ENCODE assay signal across 24 cellular contexts in genomic region chr1:177368255-177368654, GRCh38.
DNase-seq lines count a peak whose midpoint lies in the region; ATAC-seq, FAIRE-seq and TF ChIP-seq lines count a peak whose summit lies in the region.
"Had no signal": no experiment of that assay in that cellular context is flagged by ENCODE, and none has a peak within 500 bp of the region (broad histone marks: within the 10 kb centered on the region; RNA-seq: fewer than 3 reads in every experiment).

No MANE protein-coding gene starts in this region.

- no peak overlapping the region for H3K9ac ChIP-seq in keratinocyte (ENCODE audit: control insufficient read depth, extremely low read depth, insufficient read depth, low read length)

- no peak overlapping the region for H3K27ac ChIP-seq in RWPE2 (ENCODE audit: poor library complexity, severe bottlenecking)
- H3K27ac ChIP-seq in keratinocyte (ENCODE audit: control insufficient read depth, insufficient read depth, low read length) = no peak overlapping the region
- H3K27ac ChIP-seq: epithelial cell of prostate, HL-60, ovary, right atrium auricular region, SJSA1 had no signal

- no peaks in the 10 kb centered on the region for H3K79me2 ChIP-seq in keratinocyte (ENCODE audit: control insufficient read depth, insufficient read depth, low read length)

- H4K20me1 ChIP-seq in keratinocyte (ENCODE audit: control insufficient read depth, extremely low read depth, insufficient read depth, low read length) = no peaks in the 10 kb centered on the region

- H3K9me1 ChIP-seq in keratinocyte (ENCODE audit: control insufficient read depth, extremely low read depth, insufficient read depth, low read length) = no peaks in the 10 kb centered on the region

- no peaks in the 10 kb centered on the region for H3K9me3 ChIP-seq in RWPE2 (ENCODE audit: severe bottlenecking)
- H3K9me3 ChIP-seq in keratinocyte (ENCODE audit: control insufficient read depth, low read depth, low read length) = no peaks in the 10 kb centered on the region
- H3K9me3 ChIP-seq: ovary, right atrium auricular region, SJSA1 had no signal

- DNase-seq in EL (peak; percentile 2), HCEC 1CT (peak; percentile 60), RWPE2 (ENCODE audit: low spot score) (no peak), keratinocyte (ENCODE audit: low read depth, low spot score) (no peak), NCI-H2107 treated with DMSO at 0.1 percent for 48 hours (lab: John Stamatoyannopoulos, UW; ENCODE audit: unreplicated experiment) (no peak), NCI-H2107 (lab: John Stamatoyannopoulos, UW) (no peak), GM19238 (ENCODE audit: insufficient read length, low spot score) (no peak)
- DNase-seq: activated CD4-positive, alpha-beta memory T cell treated with anti-CD3 and anti-CD28 coated beads for 36 hours; activated naive CD4-positive, alpha-beta T cell; amygdala; caudate nucleus; COR-L47; H7; left colon; naive thymus-derived CD8-positive, alpha-beta T cell; NCI-H1436; ovary; PC-3; T-helper 2 cell had no signal

- no peak overlapping the region for H3K4me2 ChIP-seq in keratinocyte (ENCODE audit: control insufficient read depth, extremely low read depth, insufficient read depth, low read depth, low read length)

- H3K4me3 ChIP-seq in RWPE2 (ENCODE audit: severe bottlenecking) (no peak overlapping the region), keratinocyte (ENCODE audit: control insufficient read depth in 2 of 3, extremely low read depth in 1 of 3, insufficient read depth in 2 of 3, low read depth in 1 of 3, low read length in 3 of 3) (no peak overlapping the region)
- H3K4me3 ChIP-seq: ovary, right atrium auricular region, SJSA1 had no signal

- H3K27me3 ChIP-seq in RWPE2 (ENCODE audit: insufficient read depth, poor library complexity, severe bottlenecking) (no peaks in the 10 kb centered on the region), keratinocyte (ENCODE audit: control insufficient read depth, extremely low read depth, insufficient read depth, low read length) (no peaks in the 10 kb centered on the region)
- H3K27me3 ChIP-seq: ovary, right atrium auricular region, SJSA1 had no signal

- ATAC-seq in RWPE2 (ENCODE audit: low read depth) = peak; percentile 57; the same call in 2 of the 3 replicates
- ATAC-seq in GM19463 (IDR thresholded peaks at IDR 0.05; ENCODE audit: unreplicated experiment) = no peak
- ATAC-seq: left colon; naive thymus-derived CD8-positive, alpha-beta T cell; PC-3 had no signal

- H3K4me1 ChIP-seq in RWPE2 (ENCODE audit: insufficient read depth, poor library complexity, severe bottlenecking) (no peaks in the 10 kb centered on the region), keratinocyte (ENCODE audit: control insufficient read depth, extremely low read depth, insufficient read depth, low read length) (no peaks in the 10 kb centered on the region)
- H3K4me1 ChIP-seq: right atrium auricular region, SJSA1 had no signal

- dilution Hi-C loops in keratinocyte (cut with MboI; ENCODE audit: extremely low pct_ligation_motif_present, low sequenced_read_pairs) = no loop called here

- no peaks in the 10 kb centered on the region for H3K36me3 ChIP-seq in RWPE2 (ENCODE audit: low read depth)
- H3K36me3 ChIP-seq in keratinocyte (ENCODE audit: control insufficient read depth in 2 of 2, extremely low read depth in 1 of 2, insufficient read depth in 2 of 2, low read length in 2 of 2) = no peaks in the 10 kb centered on the region
- H3K36me3 ChIP-seq: ovary, right atrium auricular region, SJSA1 had no signal

- FAIRE-seq in keratinocyte (lab: Jason Lieb, UNC) = peak; percentile 79

- TF ChIP-seq CTCF in RWPE2 (IDR thresholded peaks at IDR 0.05; ENCODE audit: poor library complexity, severe bottlenecking) (no peak), keratinocyte (optimal IDR thresholded peaks at IDR 0.05 in 1 of 3, IDR thresholded peaks at IDR 0.05 in 1 of 3, conservative IDR thresholded peaks at IDR 0.05 in 1 of 3; ENCODE audit: extremely low read depth in 1 of 3, insufficient read depth in 2 of 3, low read length in 3 of 3) (no peak)

- no peak overlapping the region for H2AFZ ChIP-seq in keratinocyte (ENCODE audit: control insufficient read depth, low read length)

Comparison
In these comparisons a context has a peak if more than half of its experiments do, and no peak if none do; other contexts are left out.
1. DNase-seq: peak in EL (single experiment) and HCEC 1CT (single experiment); none in RWPE2 (single experiment), keratinocyte (single experiment), NCI-H2107 treated with DMSO at 0.1 percent for 48 hours (single experiment), NCI-H2107 (single experiment) and GM19238 (single experiment).